Comparison of ENCODE assay signal across 14 cellular contexts in the genomic region with DNA sequence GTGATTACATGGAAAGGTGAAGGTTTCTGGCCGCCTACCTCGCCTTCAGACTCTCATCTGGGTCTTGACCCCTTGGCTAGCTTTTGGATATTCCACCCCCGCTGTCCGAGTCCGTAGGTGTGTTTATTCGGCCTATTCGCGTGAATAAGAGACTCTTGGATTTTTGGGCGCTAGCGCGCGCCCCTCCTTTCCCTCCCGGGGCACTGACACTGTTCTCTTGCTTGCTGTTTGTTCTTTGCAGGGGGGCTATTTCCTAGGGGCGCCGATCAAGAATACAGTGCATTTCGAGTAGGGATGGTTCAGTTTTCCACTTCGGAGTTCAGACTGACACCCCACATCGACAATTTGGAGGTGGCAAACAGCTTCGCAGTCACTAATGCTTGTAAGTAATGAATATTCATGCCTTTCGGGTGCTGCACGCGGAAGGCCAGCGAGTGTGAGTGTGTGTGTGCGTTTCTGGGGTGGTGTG. TPM values are rescaled to one million over a fixed set of nuclear protein-coding genes. Genes with fewer than 3 reads are reported as not detected.
A peak's percentile ranks its signal among the peaks of the same experiment; 100 is the strongest.
DNase-seq lines count a peak whose midpoint lies in the region; ATAC-seq, FAIRE-seq and TF ChIP-seq lines count a peak whose summit lies in the region.
"Had no signal": no experiment of that assay in that cellular context is flagged by ENCODE, and none has a peak within 500 bp of the region (broad histone marks: within the 10 kb centered on the region; RNA-seq: fewer than 3 reads in every experiment).

No MANE protein-coding gene starts in this region.

- peak overlapping the region; percentile 84 for H3K27ac Mint-ChIP-seq in endothelial cell (ENCODE audit: unreplicated experiment)
- H3K27ac Mint-ChIP-seq in naive thymus-derived CD4-positive, alpha-beta T cell, result no peak overlapping the region
- H3K27ac Mint-ChIP-seq: activated CD8-positive, alpha-beta T cell treated with anti-CD3 and anti-CD28 coated beads for 36 hours; activated naive CD8-positive, alpha-beta T cell had no signal

- no peak for FAIRE-seq in A549 (lab: Jason Lieb, UNC)

- TF ChIP-seq EP300 in A549 (IDR thresholded peaks at IDR 0.05), result no peak

- 0 out of 3 replicates have a peak, but pooled peaks cover 3% of the 10 kb centered on the region for H3K4me1 ChIP-seq in A549
- peaks cover 12% of the 10 kb centered on the region in 2 donors for H3K4me1 ChIP-seq in neuronal stem cell (ENCODE audit: control insufficient read depth in 2 of 2, insufficient read depth in 1 of 2, low read depth in 1 of 2, low read length in 2 of 2)
- H3K4me1 ChIP-seq in MM.1S (ENCODE audit: low read length), result no peaks in the 10 kb centered on the region
- no peaks in the 10 kb centered on the region for H3K4me1 ChIP-seq in naive thymus-derived CD4-positive, alpha-beta T cell (ENCODE audit: control insufficient read depth in 2 of 2, insufficient read depth in 2 of 2, low read length in 2 of 2)
- H3K4me1 ChIP-seq: BLaER1, left lung had no signal

- H3K9me3 ChIP-seq in A549 (no peaks in the 10 kb centered on the region), neuronal stem cell (replicated peaks in 1 of 2; ENCODE audit: control insufficient read depth in 2 of 2, insufficient read depth in 1 of 2, low read depth in 1 of 2, low read length in 2 of 2) (peaks cover 0 to 4% of the 10 kb centered on the region in 2 donors), MM.1S (replicated peaks; ENCODE audit: insufficient read depth, low read length) (no peaks in the 10 kb centered on the region)
- peaks cover 0 to 14% (median 0%) of the 10 kb centered on the region in 3 experiments for H3K9me3 ChIP-seq in naive thymus-derived CD4-positive, alpha-beta T cell (ENCODE audit: control insufficient read depth in 2 of 3, low read length in 3 of 3)
- H3K9me3 ChIP-seq: left lung had no signal

- no peak overlapping the region for H3K9ac ChIP-seq in neuronal stem cell (ENCODE audit: low read depth, low read length, poor library complexity)
- H3K9ac ChIP-seq in MM.1S (ENCODE audit: low read length), result no peak overlapping the region
- H3K9ac ChIP-seq: BLaER1 had no signal

- WGBS in A549 (ENCODE audit: missing lambda C conversion rate), result 10% methylated on average over 20 of the region's 24 CpGs
- no CpG with 5 or more reads among the region's 24 CpGs for WGBS in neuronal stem cell (ENCODE audit: extremely low coverage in 2 of 2, insufficient read length in 2 of 2, insufficient replicate concordance in 1 of 2), 2 donors

- H3K4me2 ChIP-seq in A549, result peak overlapping the region; percentile 68
- H3K4me2 ChIP-seq in neuronal stem cell (ENCODE audit: insufficient read depth, low read length, poor library complexity, severe bottlenecking), result peak overlapping the region; percentile 96
- no peak overlapping the region for H3K4me2 ChIP-seq in MM.1S (ENCODE audit: low read depth, low read length)
- H3K4me2 ChIP-seq: BLaER1 had no signal

- H3K27me3 Mint-ChIP-seq in endothelial cell (ENCODE audit: unreplicated experiment), result peaks cover 14% of the 10 kb centered on the region
- peaks cover 36 to 43% (median 41%) of the 10 kb centered on the region in 5 donors for H3K27me3 Mint-ChIP-seq in naive thymus-derived CD4-positive, alpha-beta T cell

- H3K4me3 ChIP-seq in A549, result peak overlapping the region; percentile 33; the same call in 1 of the 3 replicates
- peak overlapping the region; percentile 52 to 83 for H3K4me3 ChIP-seq in neuronal stem cell (ENCODE audit: low read length in 2 of 2)
- H3K4me3 ChIP-seq in MM.1S (ENCODE audit: low read length), result no peak overlapping the region
- H3K4me3 ChIP-seq in naive thymus-derived CD4-positive, alpha-beta T cell (ENCODE audit: low read length), result no peak overlapping the region
- H3K4me3 ChIP-seq: BLaER1, left lung had no signal

- H4K20me1 ChIP-seq in MM.1S (ENCODE audit: insufficient read depth, low read length), result no peaks in the 10 kb centered on the region
- H4K20me1 ChIP-seq: BLaER1 had no signal

- H3K27ac ChIP-seq in A549 (no peak overlapping the region), neuronal stem cell (replicated peaks; ENCODE audit: low read length) (no peak overlapping the region), MM.1S (ENCODE audit: low read length) (no peak overlapping the region)
- no peak overlapping the region for H3K27ac ChIP-seq in naive thymus-derived CD4-positive, alpha-beta T cell (ENCODE audit: low read depth, low read length)
- H3K27ac ChIP-seq: BLaER1, left lung had no signal

- TF ChIP-seq POLR2A in A549 (IDR thresholded peaks at IDR 0.05; ENCODE audit: low read length), result no peak

- POLR2A ChIA-PET in A549 (lab: Yijun Ruan, JAX), result no interaction called here
- POLR2A ChIA-PET in naive thymus-derived CD4-positive, alpha-beta T cell (lab: Charles Lee), result no interaction called here

- H3K9me2 ChIP-seq in MM.1S (replicated peaks; ENCODE audit: insufficient read depth, low read length), result no peaks in the 10 kb centered on the region

- H3K79me2 ChIP-seq in MM.1S (ENCODE audit: low read length), result no peaks in the 10 kb centered on the region

- no peaks in the 10 kb centered on the region for H3F3A ChIP-seq in MM.1S (ENCODE audit: insufficient read depth, low read length)

- H3K23ac ChIP-seq in neuronal stem cell (ENCODE audit: low read depth, low read length, poor library complexity), result peak overlapping the region; percentile 80

- no peak for ATAC-seq in A549
- no peak for ATAC-seq in naive thymus-derived CD4-positive, alpha-beta T cell
- ATAC-seq: activated CD8-positive, alpha-beta T cell treated with anti-CD3 and anti-CD28 coated beads for 36 hours; left lung had no signal

- H3K4me1 Mint-ChIP-seq in endothelial cell (ENCODE audit: unreplicated experiment), result peaks cover 15% of the 10 kb centered on the region
- H3K4me1 Mint-ChIP-seq in naive thymus-derived CD4-positive, alpha-beta T cell, result peaks cover 0 to 5% (median 0%) of the 10 kb centered on the region in 7 donors

- H2BK120ac ChIP-seq in neuronal stem cell (ENCODE audit: low read depth, low read length), result no peak overlapping the region

- CTCF ChIA-PET in A549 (lab: Yijun Ruan, JAX), result no interaction called here
- CTCF ChIA-PET in naive thymus-derived CD4-positive, alpha-beta T cell (lab: Charles Lee), result no interaction called here

- H3K4me3 Mint-ChIP-seq in endothelial cell (ENCODE audit: unreplicated experiment), result peak overlapping the region; percentile 95
- no peak overlapping the region for H3K4me3 Mint-ChIP-seq in naive thymus-derived CD4-positive, alpha-beta T cell
- H3K4me3 Mint-ChIP-seq: activated CD8-positive, alpha-beta T cell treated with anti-CD3 and anti-CD28 coated beads for 36 hours; activated naive CD8-positive, alpha-beta T cell had no signal

- H3K36me3 ChIP-seq in neuronal stem cell (replicated peaks in 1 of 2; ENCODE audit: control insufficient read depth in 2 of 2, insufficient read depth in 2 of 2, low read length in 2 of 2) (no peaks in the 10 kb centered on the region), MM.1S (replicated peaks; ENCODE audit: insufficient read depth, low read length) (no peaks in the 10 kb centered on the region)
- H3K36me3 ChIP-seq in naive thymus-derived CD4-positive, alpha-beta T cell (ENCODE audit: control insufficient read depth in 2 of 3, insufficient read depth in 3 of 3, low read length in 3 of 3), result no peaks in the 10 kb centered on the region
- H3K36me3 ChIP-seq: BLaER1, left lung had no signal

- H2AFZ ChIP-seq in neuronal stem cell (ENCODE audit: low read length) (peak overlapping the region; percentile 96), MM.1S (ENCODE audit: low read length) (no peak overlapping the region)

- no peaks in the 10 kb centered on the region for H3K79me1 ChIP-seq in neuronal stem cell (ENCODE audit: low read depth, low read length)

- no peak for TF ChIP-seq CTCF in A549 (IDR thresholded peaks at IDR 0.05)
- TF ChIP-seq CTCF in endothelial cell (IDR thresholded peaks at IDR 0.05; ENCODE audit: unreplicated experiment), result no peak
- TF ChIP-seq CTCF in MM.1S (IDR thresholded peaks at IDR 0.05; ENCODE audit: low read length), result no peak

- no peak overlapping the region for H2AK5ac ChIP-seq in neuronal stem cell (ENCODE audit: low read depth, low read length)

- intact Hi-C loops in naive thymus-derived CD4-positive, alpha-beta T cell (cut with micrococcal nuclease), result no loop called here

- DNase-seq in A549 (ENCODE audit: low read depth in 1 of 2, low spot score in 1 of 2) (no peak), NCI-H146 treated with DMSO at 0.1 percent for 48 hours (lab: John Stamatoyannopoulos, UW; ENCODE audit: unreplicated experiment) (peak; percentile 48), endothelial cell (ENCODE audit: low spot score) (no peak), neuronal stem cell (ENCODE audit: low spot score) (no peak), MM.1S (no peak), A172 (ENCODE audit: low spot score) (no peak)
- no peak for DNase-seq in activated CD4-positive, CD25-positive, alpha-beta regulatory T cell treated with anti-CD3 and anti-CD28 coated beads, Interleukin-2, amount 50 U/mL, for 72 hours
- DNase-seq in naive thymus-derived CD4-positive, alpha-beta T cell, result no peak
- DNase-seq: activated CD8-positive, alpha-beta T cell treated with anti-CD3 and anti-CD28 coated beads for 36 hours had no signal

- no peak overlapping the region for H2BK12ac ChIP-seq in neuronal stem cell (ENCODE audit: low read length)

- no peak overlapping the region for H2BK15ac ChIP-seq in neuronal stem cell (ENCODE audit: low read length)

- peaks cover 11 to 36% (median 27%) of the 10 kb centered on the region in 3 experiments for H3K27me3 ChIP-seq in neuronal stem cell (ENCODE audit: control insufficient read depth in 3 of 3, insufficient read depth in 3 of 3, low read depth in 1 of 3, low read length in 3 of 3)
- no peaks in the 10 kb centered on the region for H3K27me3 ChIP-seq in MM.1S (replicated peaks; ENCODE audit: insufficient read depth, low read length)
- H3K27me3 ChIP-seq in naive thymus-derived CD4-positive, alpha-beta T cell (ENCODE audit: control insufficient read depth in 2 of 2, insufficient read depth in 2 of 2, low read length in 2 of 2), result no peaks in the 10 kb centered on the region
- H3K27me3 ChIP-seq: BLaER1 had no signal

- H3K4ac ChIP-seq in neuronal stem cell (ENCODE audit: low read length), result no peak overlapping the region

- peak overlapping the region; percentile 89 for H3K14ac ChIP-seq in neuronal stem cell (ENCODE audit: low read length)

- no peak for TF ChIP-seq RAD21 in A549 (conservative IDR thresholded peaks at IDR 0.05 in 1 of 2, IDR thresholded peaks at IDR 0.05 in 1 of 2)

- no peak overlapping the region for H4K8ac ChIP-seq in neuronal stem cell (ENCODE audit: low read depth, low read length)

- H2BK5ac ChIP-seq in neuronal stem cell (ENCODE audit: low read length), result no peak overlapping the region

- peak overlapping the region; percentile 44 for H3K18ac ChIP-seq in neuronal stem cell (ENCODE audit: low read length)

- H3K9me3 Mint-ChIP-seq in endothelial cell (ENCODE audit: unreplicated experiment), result no peaks in the 10 kb centered on the region
- H3K9me3 Mint-ChIP-seq in naive thymus-derived CD4-positive, alpha-beta T cell, result peaks cover 0 to 34% (median 6%) of the 10 kb centered on the region in 11 donors

- H3K36me3 Mint-ChIP-seq in endothelial cell (ENCODE audit: low read depth, unreplicated experiment), result no peaks in the 10 kb centered on the region
- H3K36me3 Mint-ChIP-seq in naive thymus-derived CD4-positive, alpha-beta T cell, result peaks cover 0 to 10% (median 2%) of the 10 kb centered on the region in 5 donors
- H3K36me3 Mint-ChIP-seq: activated naive CD8-positive, alpha-beta T cell had no signal

- no peak overlapping the region for H4K91ac ChIP-seq in neuronal stem cell (ENCODE audit: low read depth, low read length, poor library complexity)

RNA-seq across cellular contexts. Expression of gene GRIA2, which starts 0.9 kb away (rescaled TPM):
- 0.08 TPM in 1 of 2 replicates, not detected in the other for polyA plus RNA-seq in A549 (2011; rRNA removed)
- not detected in 2 replicates for polyA plus RNA-seq in A549 (2012; cell fraction: cytosol; rRNA removed)
- not detected in 2 replicates for polyA plus RNA-seq in A549 (2012; cell fraction: nucleus; rRNA removed)
- not detected in 3 replicates for polyA plus RNA-seq in A549 (2017; fragmentation: RNase III; extraction: RNeasy Plus Mini Kit Qiagen cat#74134 plus additional on column Dnase treatment)
- not detected in 2 replicates for polyA minus RNA-seq in A549 (2011; rRNA and poly(A)+ RNA removed)
- total RNA-seq in endothelial cell (ENCODE audit: unreplicated experiment), result 0.13 TPM
- polyA plus RNA-seq in neuronal stem cell (2013, experiment 1 of 2), result 0.03 TPM
- polyA plus RNA-seq in neuronal stem cell (2013, experiment 2 of 2), result 0.12 TPM
- not detected for total RNA-seq in naive thymus-derived CD4-positive, alpha-beta T cell
- not detected for polyA plus RNA-seq in naive thymus-derived CD4-positive, alpha-beta T cell
- not detected in 2 replicates for total RNA-seq in A172 (2014; rRNA removed; shearing (Covaris generic))
- total RNA-seq: activated CD8-positive, alpha-beta T cell treated with anti-CD3 and anti-CD28 coated beads for 36 hours; H4; left lung; M059J had no signal

Comparison
In these comparisons a context has a peak if more than half of its experiments do, and no peak if none do; other contexts are left out.
1. H3K4me3 ChIP-seq: peak in A549 (single experiment) and neuronal stem cell (2 of 2); none in MM.1S (single experiment) and naive thymus-derived CD4-positive, alpha-beta T cell (single experiment).